Comparison of ENCODE assay signal across 21 cellular contexts in genomic region chr6:105382918-105383317, GRCh38. TPM values are rescaled to one million over a fixed set of nuclear protein-coding genes. Genes with fewer than 3 reads are reported as not detected.
DNase-seq lines count a peak whose midpoint lies in the region; ATAC-seq, FAIRE-seq and TF ChIP-seq lines count a peak whose summit lies in the region.
"Had no signal": no experiment of that assay in that cellular context is flagged by ENCODE, and none has a peak within 500 bp of the region (broad histone marks: within the 10 kb centered on the region; RNA-seq: fewer than 3 reads in every experiment).

No MANE protein-coding gene starts in this region.

- H3K4me1 Mint-ChIP-seq in astrocyte (ENCODE audit: low read depth, unreplicated experiment) (peaks cover 12% of the 10 kb centered on the region), immature natural killer cell (peaks cover 41 to 59% of the 10 kb centered on the region in 2 donors)
- H3K4me1 Mint-ChIP-seq: B cell had no signal

- TF ChIP-seq CTCF in astrocyte (IDR thresholded peaks at IDR 0.05; ENCODE audit: insufficient read depth, low read depth, low read length) (no peak), breast epithelium (IDR thresholded peaks at IDR 0.05) (no peak)

- no peak for ATAC-seq in HG03196 (IDR thresholded peaks at IDR 0.05; ENCODE audit: unreplicated experiment)
- ATAC-seq: CD8-positive, alpha-beta T cell; Right ventricle myocardium inferior had no signal

- H3K36me3 Mint-ChIP-seq in astrocyte (ENCODE audit: low read depth, unreplicated experiment) (peaks cover 17% of the 10 kb centered on the region), immature natural killer cell (peaks cover 5 to 9% (median 8%) of the 10 kb centered on the region in 3 donors)

- H3K27ac ChIP-seq in KOPT-K1 (ENCODE audit: low read depth, low read length, poor library complexity, severe bottlenecking) (peak overlapping the region; percentile 47), astrocyte (ENCODE audit: low read depth, low read length) (peak overlapping the region; percentile 1), breast epithelium (no peak overlapping the region)
- H3K27ac ChIP-seq: SJSA1 had no signal

- H3K36me3 ChIP-seq in KOPT-K1 (ENCODE audit: insufficient read depth, low read length) = peaks cover 24% of the 10 kb centered on the region
- H3K36me3 ChIP-seq in astrocyte (ENCODE audit: insufficient read depth, low read length) = no peaks in the 10 kb centered on the region
- no peaks in the 10 kb centered on the region for H3K36me3 ChIP-seq in breast epithelium

- no peak overlapping the region for H3K4me3 ChIP-seq in astrocyte (ENCODE audit: insufficient read depth, low read depth, low read length)
- H3K4me3 ChIP-seq in breast epithelium = no peak overlapping the region
- H3K4me3 ChIP-seq: K562, MG63, SJSA1 had no signal

- H4K20me1 ChIP-seq in astrocyte (ENCODE audit: insufficient read depth, low read length) = peaks cover 55% of the 10 kb centered on the region

- peaks cover 32% of the 10 kb centered on the region for H3K79me2 ChIP-seq in astrocyte (ENCODE audit: insufficient read depth, low read length)

- H3K4me3 Mint-ChIP-seq in astrocyte (ENCODE audit: unreplicated experiment) = no peak overlapping the region
- H3K4me3 Mint-ChIP-seq in immature natural killer cell = peak overlapping the region in 4 of 5 donors; percentile 6 to 51 (median 20)
- H3K4me3 Mint-ChIP-seq: B cell; CD8-positive, alpha-beta T cell had no signal

- no peak for FAIRE-seq in astrocyte (lab: Jason Lieb, UNC)
- FAIRE-seq: D721Med, H54, HTR-8/SVneo, K562 had no signal

- DNase-seq in astrocyte (ENCODE audit: low read depth) (no peak), immature natural killer cell (no peak), NCI-H1417 (lab: John Stamatoyannopoulos, UW) (no peak), breast epithelium (ENCODE audit: low spot score in 2 of 2) (no peak), COLO668 (lab: John Stamatoyannopoulos, UW; ENCODE audit: unreplicated experiment) (no peak)
- DNase-seq: CD8-positive, alpha-beta T cell; MG63; NCI-H1694; NCI-H2081 treated with DMSO at 0.1 percent for 48 hours; NCI-H2171; NCI-H226; NCI-H510A had no signal

- no peaks in the 10 kb centered on the region for H3K9me3 ChIP-seq in KOPT-K1 (ENCODE audit: insufficient read depth, low read length, poor library complexity, severe bottlenecking)
- H3K9me3 ChIP-seq in astrocyte (ENCODE audit: insufficient read depth, low read depth, low read length) = no peaks in the 10 kb centered on the region
- no peaks in the 10 kb centered on the region for H3K9me3 ChIP-seq in breast epithelium
- H3K9me3 ChIP-seq: MG63, SJSA1 had no signal

- no peaks in the 10 kb centered on the region for H3K27me3 Mint-ChIP-seq in astrocyte (ENCODE audit: low read depth, unreplicated experiment)
- no peaks in the 10 kb centered on the region for H3K27me3 Mint-ChIP-seq in immature natural killer cell (ENCODE audit: low read depth in 3 of 3)
- H3K27me3 Mint-ChIP-seq: B cell had no signal

- TF ChIP-seq POLR2A in breast epithelium (IDR thresholded peaks at IDR 0.05) = no peak

- no peak overlapping the region for H3K4me2 ChIP-seq in astrocyte (ENCODE audit: low read length)

- H3K27ac Mint-ChIP-seq in astrocyte (ENCODE audit: unreplicated experiment) (no peak overlapping the region), immature natural killer cell (no peak overlapping the region)
- H3K27ac Mint-ChIP-seq: B cell; CD8-positive, alpha-beta T cell had no signal

- intact Hi-C loops in breast epithelium (cut with DNase I; ENCODE audit: low total_unique reads) = no loop called here

- H2AFZ ChIP-seq in astrocyte (ENCODE audit: low read depth, low read length) = no peak overlapping the region

- H3K9ac ChIP-seq in astrocyte (ENCODE audit: low read length) = no peak overlapping the region

- H3K9me3 Mint-ChIP-seq in astrocyte (ENCODE audit: unreplicated experiment) (no peaks in the 10 kb centered on the region), immature natural killer cell (no peaks in the 10 kb centered on the region)
- H3K9me3 Mint-ChIP-seq: CD8-positive, alpha-beta T cell had no signal

- H3K27me3 ChIP-seq in astrocyte (ENCODE audit: insufficient read depth, low read length) = no peaks in the 10 kb centered on the region
- no peaks in the 10 kb centered on the region for H3K27me3 ChIP-seq in breast epithelium
- H3K27me3 ChIP-seq: MG63, SJSA1 had no signal

- H3K4me1 ChIP-seq in astrocyte (ENCODE audit: insufficient read depth, low read length) (peaks cover 4% of the 10 kb centered on the region), breast epithelium (no peaks in the 10 kb centered on the region)
- H3K4me1 ChIP-seq: SJSA1 had no signal

RNA-seq across cellular contexts. Expression of gene PREP, which starts 20.0 kb away (rescaled TPM):
- total RNA-seq in astrocyte (55.4 and 56.0 TPM in 2 replicates), breast epithelium (10 to 100 TPM; 18.4 to 22.3 (median 19.6) TPM)
- 10 to 100 TPM; 28.1 to 58.3 (median 52.1) TPM for polyA plus RNA-seq in immature natural killer cell

Comparison
In these comparisons a context has a peak if more than half of its experiments do, and no peak if none do; other contexts are left out.
1. H3K27ac ChIP-seq: peak in KOPT-K1 (single experiment) and astrocyte (single experiment); none in breast epithelium (0 of 2).